28 cellular contexts compared by ENCODE assay signal in the genomic region with DNA sequence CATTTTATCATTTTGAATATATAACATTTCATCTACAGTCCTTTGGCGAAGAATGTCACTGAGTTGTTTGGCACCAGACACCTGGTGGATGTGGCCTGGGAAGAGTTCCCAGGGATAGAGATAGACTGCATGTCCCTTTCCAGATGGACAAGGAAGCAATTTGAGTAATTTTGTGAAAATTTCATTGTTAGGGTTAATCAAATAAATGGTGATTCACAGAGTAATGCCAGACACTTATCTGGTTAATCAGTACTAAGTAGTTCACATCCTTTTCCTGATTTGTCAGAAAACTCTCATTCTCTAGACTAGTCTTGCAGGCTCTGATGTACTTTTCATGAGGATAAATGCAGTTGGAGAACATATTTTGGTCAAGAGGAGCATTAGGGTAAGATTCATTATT. TPM values are rescaled to one million over a fixed set of nuclear protein-coding genes. Genes with fewer than 3 reads are reported as not detected.
"Had no signal": no experiment of that assay in that cellular context is flagged by ENCODE, and none has a peak within 500 bp of the region (broad histone marks: within the 10 kb centered on the region; RNA-seq: fewer than 3 reads in every experiment).

No MANE protein-coding gene starts in this region.

- H3K27ac ChIP-seq: WERI-Rb-1 had no signal

- ATAC-seq: activated CD4-positive, alpha-beta T cell treated with anti-CD3 and anti-CD28 coated beads for 36 hours; activated T-helper 17 cell treated with anti-CD3 and anti-CD28 coated beads, Interleukin-2, amount 50 U/mL, for 72 hours; T-cell had no signal

- H3K27me3 ChIP-seq: MG63 had no signal

- FAIRE-seq: astrocyte, RCC 7860 had no signal

- H3K9me3 ChIP-seq: MG63 had no signal

- H3K36me3 ChIP-seq: MG63, WERI-Rb-1 had no signal

- DNase-seq: activated CD4-positive, alpha-beta memory T cell treated with anti-CD3 and anti-CD28 coated beads, Interleukin-2, amount 10 ng/mL, durations not matched to agents 7 days and 5 days; activated CD4-positive, alpha-beta T cell treated with anti-CD3 and anti-CD28 coated beads for 36 hours; activated CD4-positive, alpha-beta T cell treated with anti-CD3 and anti-CD28 coated beads, Interleukin-2, amount 50 U/mL, for 1 hour; activated gamma-delta T cell; activated naive CD4-positive, alpha-beta T cell treated with anti-CD3 and anti-CD28 coated beads for 36 hours; activated T-cell treated with anti-CD3 and anti-CD28 coated beads for 4 hours; activated T-cell treated with anti-CD3 and anti-CD28 coated beads, Interleukin-2, amount 50 U/mL, for 48 hours; amygdala; MG63; MV-4-11; NCI-H1092 treated with DMSO at 0.1 percent for 48 hours; NCI-H1417 treated with DMSO at 0.1 percent for 48 hours; NCI-H1694 treated with DMSO at 0.1 percent for 48 hours; NCI-H2029 treated with DMSO at 0.1 percent for 48 hours; NCI-H2227 treated with DMSO at 0.1 percent for 48 hours; NCI-H446 treated with DMSO at 0.1 percent for 48 hours; NCI-H526; NCI-H774; NK-92 treated with Interleukin-12 subunit alpha and Interleukin-12 subunit beta, amount 100 ng/mL, for 24 hours; OCI-M1; SHP77 treated with DMSO at 0.1 percent for 48 hours; T-cell; T-helper 2 cell; WERI-Rb-1 had no signal

- H3K4me3 ChIP-seq: MG63 had no signal

RNA-seq across cellular contexts. Expression of gene NAALAD2, which starts 41.6 kb away (rescaled TPM):
- total RNA-seq: activated CD4-positive, alpha-beta memory T cell treated with anti-CD3 and anti-CD28 coated beads, Interleukin-2, amount 10 ng/mL, durations not matched to agents 7 days and 5 days; activated CD4-positive, alpha-beta T cell treated with anti-CD3 and anti-CD28 coated beads for 36 hours; activated CD8-positive, alpha-beta memory T cell treated with anti-CD3 and anti-CD28 coated beads for 36 hours; activated naive CD4-positive, alpha-beta T cell treated with anti-CD3 and anti-CD28 coated beads for 36 hours; activated T-helper 17 cell treated with anti-CD3 and anti-CD28 coated beads, Interleukin-2, amount 50 U/mL, for 72 hours; T-cell had no signal
